ENCODE assay signal across 26 cellular contexts in the genomic region with DNA sequence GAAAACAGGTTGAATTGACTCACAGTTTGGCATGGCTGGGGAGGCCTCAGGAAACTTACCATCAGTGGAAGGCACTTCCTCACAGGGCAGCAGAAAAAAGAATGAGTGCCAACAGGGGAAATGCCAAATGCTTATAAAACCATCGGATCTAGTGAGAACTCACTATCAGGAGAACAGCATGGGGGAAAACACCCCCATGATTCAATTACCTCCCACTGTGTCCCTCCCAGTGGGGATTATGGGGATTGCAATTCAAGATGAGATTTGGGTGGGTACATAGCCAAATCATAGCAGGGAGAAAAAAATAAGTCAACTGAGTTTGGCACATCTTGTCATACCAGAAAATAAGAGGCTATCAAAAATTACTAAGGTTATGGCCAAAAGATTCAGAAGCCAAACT.
DNase-seq lines count a peak whose midpoint lies in the region; ATAC-seq, FAIRE-seq and TF ChIP-seq lines count a peak whose summit lies in the region.
"Had no signal": no experiment of that assay in that cellular context is flagged by ENCODE, and none has a peak within 500 bp of the region (broad histone marks: within the 10 kb centered on the region; RNA-seq: fewer than 3 reads in every experiment).

No MANE protein-coding gene starts in this region.

- BruUV-seq in HepG2 (replicated peaks; lab: Mats Ljungman, UMichigan) = no TSS peak
- BruUV-seq in Panc1 (replicated peaks; lab: Mats Ljungman, UMichigan) = no TSS peak

- no peak for ATAC-seq in HepG2
- ATAC-seq in right lobe of liver = no peak
- no peak for ATAC-seq in Panc1
- ATAC-seq: body of pancreas; stimulated activated memory B cell treated with anti-CD40 and anti-IgM and Interleukin-4, amounts not matched to agents 10 μg/mL and 1 μg/mL and 100 μg/mL, for 72 hours had no signal

- TF ChIP-seq EP300 in HepG2 (IDR thresholded peaks at IDR 0.05; ENCODE audit: low read depth in 2 of 2, low read length in 2 of 2) (no peak), HepG2 (CRISPR knock-in tag; IDR thresholded peaks at IDR 0.05; ENCODE audit: borderline replicate concordance) (no peak)

- H3K27me3 Mint-ChIP-seq in type B pancreatic cell = no peaks in the 10 kb centered on the region
- H3K27me3 Mint-ChIP-seq: stimulated activated memory B cell treated with anti-CD40 and anti-IgM and Interleukin-4, amounts not matched to agents 10 μg/mL and 1 μg/mL and 100 μg/mL, for 72 hours had no signal

- H3K79me2 ChIP-seq in HepG2 (ENCODE audit: insufficient read depth, low read length) = no peaks in the 10 kb centered on the region

- DNase-seq in HepG2 (ENCODE audit: low spot score) (no peak), right lobe of liver (no peak), Panc1 (ENCODE audit: low read depth, low spot score) (no peak), epithelial cell of proximal tubule (ENCODE audit: low read depth) (no peak), type B pancreatic cell (ENCODE audit: extremely low spot score, unreplicated experiment) (no peak), occipital lobe (lab: John Stamatoyannopoulos, UW) (no peak), D341Med (ENCODE audit: low spot score) (no peak), G401 (ENCODE audit: low spot score) (no peak)
- DNase-seq: activated CD4-positive, CD25-positive, alpha-beta regulatory T cell treated with anti-CD3 and anti-CD28 coated beads, Interleukin-2, amount 50 U/mL, for 72 hours; activated gamma-delta T cell; body of pancreas; Caco-2; colonic mucosa; GM23248; head of caudate nucleus; KG1; kidney glomerular epithelial cell; NCI-H1048; NCI-H1694 treated with DMSO at 0.1 percent for 48 hours; NCI-H526; ovary; SJCRH30; stimulated activated CD4-positive, alpha-beta T cell treated with anti-CD3 and anti-CD28 coated beads, Interleukin-4, amount 100 ng/mL, for 1 hour had no signal

- no peak overlapping the region for H3K9ac ChIP-seq in HepG2 (ENCODE audit: insufficient read depth, low read depth, low read length)
- H3K9ac ChIP-seq: BLaER1, GM23248 had no signal

- no peaks in the 10 kb centered on the region; the same call in 1 of the 2 replicates for H4K20me1 ChIP-seq in HepG2 (ENCODE audit: insufficient read depth, low read length)
- H4K20me1 ChIP-seq: BLaER1 had no signal

- POLR2A ChIA-PET in HepG2 (lab: Yijun Ruan, JAX) (no interaction called here), Panc1 (lab: Charles Lee) (no interaction called here)

- CTCF ChIA-PET in HepG2 (lab: Yijun Ruan, JAX; ENCODE audit: low intra/inter-chr PET ratio, low total read pairs) (no interaction called here), Panc1 (lab: Charles Lee) (no interaction called here)

- no peak for TF ChIP-seq CTCF in HepG2 (CRISPR knock-in tag; IDR thresholded peaks at IDR 0.05)
- TF ChIP-seq CTCF in right lobe of liver (IDR thresholded peaks at IDR 0.05) = no peak
- TF ChIP-seq CTCF in Panc1 (IDR thresholded peaks at IDR 0.05) = peak; percentile 20; the same call in 1 of the 2 replicates
- TF ChIP-seq CTCF in epithelial cell of proximal tubule (conservative IDR thresholded peaks at IDR 0.05; ENCODE audit: low read depth, low read length) = peak; percentile 29
- peak; percentile 44 for TF ChIP-seq CTCF in type B pancreatic cell (conservative IDR thresholded peaks at IDR 0.05)

- TF ChIP-seq RAD21 in HepG2 (CRISPR knock-in tag; IDR thresholded peaks at IDR 0.05) = no peak

- no peak for FAIRE-seq in HepG2 (lab: Jason Lieb, UNC)
- FAIRE-seq: RCC 7860 had no signal

- H3K9me3 ChIP-seq in HepG2 (ENCODE audit: low read length) (no peaks in the 10 kb centered on the region), right lobe of liver (no peaks in the 10 kb centered on the region), Panc1 (ENCODE audit: control insufficient read depth, insufficient read depth, low read depth, low read length) (no peaks in the 10 kb centered on the region)
- H3K9me3 ChIP-seq: body of pancreas, Caco-2, colonic mucosa, ovary, SJCRH30 had no signal

- H2AFZ ChIP-seq in HepG2 (ENCODE audit: low read length) = no peak overlapping the region
- H2AFZ ChIP-seq: GM23248 had no signal

- no peaks in the 10 kb centered on the region for H3K9me3 Mint-ChIP-seq in type B pancreatic cell

- no peak overlapping the region for H3K4me3 ChIP-seq in HepG2 (replicated peaks in 1 of 3; ENCODE audit: insufficient read depth in 1 of 3, low read depth in 2 of 3, low read length in 3 of 3)
- H3K4me3 ChIP-seq in right lobe of liver = no peak overlapping the region
- H3K4me3 ChIP-seq in Panc1 (ENCODE audit: low read depth in 2 of 2, low read length in 2 of 2) = no peak overlapping the region
- H3K4me3 ChIP-seq in epithelial cell of proximal tubule (ENCODE audit: low read depth, low read length) = no peak overlapping the region
- H3K4me3 ChIP-seq: BLaER1, body of pancreas, colonic mucosa, GM23248, ovary, SJCRH30 had no signal

- H3K27ac ChIP-seq in HepG2 (ENCODE audit: extremely low read length, insufficient read depth, low read length) = no peak overlapping the region
- H3K27ac ChIP-seq in right lobe of liver = no peak overlapping the region
- H3K27ac ChIP-seq in Panc1 (ENCODE audit: low read length) = no peak overlapping the region
- H3K27ac ChIP-seq: BLaER1, body of pancreas, colonic mucosa, GM23248, ovary, SJCRH30 had no signal

- H3K27ac Mint-ChIP-seq in type B pancreatic cell = no peak overlapping the region
- H3K27ac Mint-ChIP-seq: stimulated activated memory B cell treated with anti-CD40 and anti-IgM and Interleukin-4, amounts not matched to agents 10 μg/mL and 1 μg/mL and 100 μg/mL, for 72 hours had no signal

- peaks cover 20 to 58% of the 10 kb centered on the region in 2 experiments for H3K36me3 ChIP-seq in HepG2 (replicated peaks in 1 of 2; ENCODE audit: control insufficient read depth in 1 of 2, insufficient read depth in 2 of 2, low read length in 2 of 2)
- peaks cover 0 to 34% (median 5%) of the 10 kb centered on the region in 4 donors for H3K36me3 ChIP-seq in right lobe of liver
- peaks cover 32% of the 10 kb centered on the region for H3K36me3 ChIP-seq in Panc1 (ENCODE audit: control insufficient read depth, insufficient read depth, low read length)
- H3K36me3 ChIP-seq: ovary had no signal

- intact Hi-C loops in HepG2 (cut with micrococcal nuclease; ENCODE audit: unreplicated experiment) (no loop called here), right lobe of liver (cut with DNase I) (no loop called here), Panc1 (cut with micrococcal nuclease; ENCODE audit: unreplicated experiment) (no loop called here)

- 100% methylated on average over 1 of the region's 1 CpG for WGBS in HepG2 (ENCODE audit: low lambda C conversion rate)
- 100% methylated on average over 1 of the region's 1 CpG for WGBS in right lobe of liver (ENCODE audit: insufficient coverage, low coverage, low lambda C conversion rate, missing lambda C conversion rate)

- no peaks in the 10 kb centered on the region for H3K27me3 ChIP-seq in HepG2 (ENCODE audit: control insufficient read depth in 1 of 2, insufficient read depth in 2 of 2, low read length in 2 of 2)
- no peaks in the 10 kb centered on the region for H3K27me3 ChIP-seq in right lobe of liver
- no peaks in the 10 kb centered on the region for H3K27me3 ChIP-seq in Panc1 (ENCODE audit: control insufficient read depth, insufficient read depth, low read length)
- H3K27me3 ChIP-seq: BLaER1, body of pancreas, colonic mucosa, ovary, SJCRH30 had no signal

- in situ Hi-C loops in HepG2 (cut with HindIII; ENCODE audit: extremely low pct_ligation_motif_present, low pct_unique_long_range_greater_than_20kb) (no loop called here), Panc1 (cut with HindIII; ENCODE audit: low pct_unique_long_range_greater_than_20kb, low sequenced_read_pairs) (no loop called here), G401 (cut with HindIII; ENCODE audit: low sequenced_read_pairs) (no loop called here)

- no peaks in the 10 kb centered on the region for H3K4me1 Mint-ChIP-seq in type B pancreatic cell (ENCODE audit: unreplicated experiment)

- H3K4me1 ChIP-seq in HepG2 (ENCODE audit: insufficient read depth, low read length) (no peaks in the 10 kb centered on the region), right lobe of liver (no peaks in the 10 kb centered on the region), Panc1 (ENCODE audit: control insufficient read depth, insufficient read depth, low read length) (peaks cover 4% of the 10 kb centered on the region; the same call in 1 of the 2 replicates)
- H3K4me1 ChIP-seq: BLaER1, body of pancreas, Caco-2, colonic mucosa, SJCRH30 had no signal

- no peak overlapping the region for H3K4me2 ChIP-seq in HepG2 (ENCODE audit: low read depth, low read length)
- H3K4me2 ChIP-seq: BLaER1 had no signal

- no peak for TF ChIP-seq POLR2A in HepG2 (IDR thresholded peaks at IDR 0.05; ENCODE audit: insufficient read depth in 1 of 2, low read depth in 2 of 2, low read length in 2 of 2)
- no peak for TF ChIP-seq POLR2A in right lobe of liver (IDR thresholded peaks at IDR 0.05)

- no peak overlapping the region for H3K4me3 Mint-ChIP-seq in type B pancreatic cell
- H3K4me3 Mint-ChIP-seq: stimulated activated memory B cell treated with anti-CD40 and anti-IgM and Interleukin-4, amounts not matched to agents 10 μg/mL and 1 μg/mL and 100 μg/mL, for 72 hours had no signal

- H3K36me3 Mint-ChIP-seq in type B pancreatic cell = peaks cover 43% of the 10 kb centered on the region

TF ChIP-seq in HepG2, 621 proteins besides CTCF, POLR2A, EP300 and RAD21 (continues in another document):
- TF ChIP-seq ARHGAP35 (CRISPR knock-in tag; IDR thresholded peaks at IDR 0.05; ENCODE audit: borderline replicate concordance) (no peak), ZSCAN5A (CRISPR knock-in tag; IDR thresholded peaks at IDR 0.05; ENCODE audit: borderline replicate concordance) (peak; percentile 59; the same call in 1 of the 2 replicates), ZNF597 (CRISPR knock-in tag; IDR thresholded peaks at IDR 0.05) (no peak), ATAD3A (CRISPR knock-in tag; IDR thresholded peaks at IDR 0.05) (no peak)

Comparison
In these comparisons a context has a peak if more than half of its experiments do, and no peak if none do; other contexts are left out.
1. CTCF ChIP-seq: peak in Panc1 (single experiment), epithelial cell of proximal tubule (single experiment) and type B pancreatic cell (single experiment); none in HepG2 (single experiment) and right lobe of liver (0 of 4).